8 cellular contexts compared by ENCODE assay signal in the genomic region with DNA sequence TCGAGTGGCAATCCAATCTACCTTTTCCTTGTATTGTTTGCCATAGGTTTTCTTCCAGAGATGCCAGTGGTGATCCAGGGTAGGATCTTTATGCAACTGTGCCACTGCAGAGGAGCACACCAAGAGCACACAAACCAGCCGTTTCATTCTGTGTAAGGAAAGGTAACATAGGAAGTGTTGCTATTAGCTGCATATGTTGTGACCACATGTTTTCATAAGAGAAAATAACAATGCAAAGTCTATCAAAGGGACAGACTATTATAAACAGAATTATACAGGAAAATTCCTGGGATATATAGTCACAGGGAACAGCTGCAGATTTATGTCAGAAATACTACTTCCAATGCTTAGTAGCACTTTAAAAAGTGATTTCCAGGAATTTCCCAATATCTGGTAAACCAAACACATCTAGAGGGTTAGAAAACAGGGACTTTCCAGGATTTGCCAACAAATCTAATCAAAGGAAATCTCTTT. TPM values are rescaled to one million over a fixed set of nuclear protein-coding genes. Genes with fewer than 3 reads are reported as not detected.
DNase-seq lines count a peak whose midpoint lies in the region; ATAC-seq and TF ChIP-seq lines count a peak whose summit lies in the region.

No MANE protein-coding gene starts in this region.

- no peak overlapping the region for H3K4me3 ChIP-seq in IMR-90 (ENCODE audit: insufficient read depth, low read depth, low read length)
- peak overlapping the region; percentile 35 to 59 (median 40) for H3K4me3 ChIP-seq in breast epithelium

- no peak overlapping the region for H2BK15ac ChIP-seq in IMR-90 (ENCODE audit: low read depth, low read length)

- no TSS peak for BruUV-seq in IMR-90 (replicated peaks; lab: Mats Ljungman, UMichigan)

- no CpG with 5 or more reads among the region's 2 CpGs for WGBS in IMR-90 (ENCODE audit: extremely low coverage in 2 of 2, insufficient read length in 1 of 2), 2 experiments

- H3K4me1 ChIP-seq in IMR-90 (ENCODE audit: control insufficient read depth, insufficient read depth, low read length) (peaks cover 11% of the 10 kb centered on the region), breast epithelium (no peaks in the 10 kb centered on the region)

- CTCF ChIA-PET in IMR-90 (lab: Yijun Ruan, JAX), result interaction anchor here (1.0 to 1.3 kb wide), 2 partner anchors 48 to 72 kb away, joined by 3 to 4 read pairs; no protein-coding TSS in a partner anchor

- H3K27me3 Mint-ChIP-seq in CD14-positive monocyte (ENCODE audit: low read depth in 3 of 3) (peaks cover 0 to 5% (median 0%) of the 10 kb centered on the region in 3 donors), naive B cell (no peaks in the 10 kb centered on the region)

- peaks cover 0 to 14% (median 1%) of the 10 kb centered on the region in 7 donors for H3K9me3 Mint-ChIP-seq in CD14-positive monocyte
- peaks cover 0 to 4% (median 0%) of the 10 kb centered on the region in 7 donors for H3K9me3 Mint-ChIP-seq in naive B cell

- H3K9me1 ChIP-seq in IMR-90 (ENCODE audit: insufficient read depth, low read length), result no peaks in the 10 kb centered on the region; the same call in 1 of the 2 replicates

- ATAC-seq in IMR-90 (ENCODE audit: low read depth) (peak; percentile 89), naive B cell (ENCODE audit: low read depth in 2 of 2) (no peak), GM18870 (IDR thresholded peaks at IDR 0.05; ENCODE audit: unreplicated experiment) (no peak), HG02938 (IDR thresholded peaks at IDR 0.05; ENCODE audit: unreplicated experiment) (no peak)

- peak overlapping the region; percentile 64 for H2BK5ac ChIP-seq in IMR-90 (ENCODE audit: low read depth, low read length, poor library complexity, severe bottlenecking)

- in situ Hi-C loops in IMR-90 (cut with MboI; ENCODE audit: low sequenced_read_pairs), result no loop called here

- TF ChIP-seq CTCF in CD14-positive monocyte (IDR thresholded peaks at IDR 0.05) (no peak), IMR-90 (conservative IDR thresholded peaks at IDR 0.05; ENCODE audit: low read depth, low read length) (no peak), breast epithelium (IDR thresholded peaks at IDR 0.05) (no peak)

- H3K4me2 ChIP-seq in IMR-90 (ENCODE audit: low read depth, low read length), result peak overlapping the region; percentile 27

- peak overlapping the region; percentile 95 to 99 (median 98) for H3K27ac Mint-ChIP-seq in CD14-positive monocyte
- H3K27ac Mint-ChIP-seq in naive B cell, result peak overlapping the region; percentile 97 to 99 (median 98)

- H3K56ac ChIP-seq in IMR-90 (ENCODE audit: extremely low read depth, insufficient read depth, low read length), result no peak overlapping the region

- H3K9ac ChIP-seq in IMR-90 (ENCODE audit: low read depth, low read length), result no peak overlapping the region

- H3K79me1 ChIP-seq in IMR-90 (ENCODE audit: low read depth in 1 of 2, low read length in 2 of 2), result no peaks in the 10 kb centered on the region

- H3K4me3 Mint-ChIP-seq in CD14-positive monocyte (peak overlapping the region; percentile 97 to 100), naive B cell (peak overlapping the region; percentile 93 to 98 (median 96))

- no peak overlapping the region for H4K91ac ChIP-seq in IMR-90 (ENCODE audit: insufficient read depth, low read depth, low read length)

- H3K36me3 ChIP-seq in IMR-90 (ENCODE audit: control insufficient read depth, insufficient read depth, low read length) (no peaks in the 10 kb centered on the region), breast epithelium (no peaks in the 10 kb centered on the region)

- peak overlapping the region; percentile 4; the same call in 1 of the 2 replicates for H4K5ac ChIP-seq in IMR-90 (ENCODE audit: low read depth, low read length)

- DNase-seq in CD14-positive monocyte (ENCODE audit: low spot score) (no peak), IMR-90 (peak; percentile 97), breast epithelium (ENCODE audit: low spot score in 2 of 2) (no peak), naive B cell (no peak), substantia nigra (lab: John Stamatoyannopoulos, UW) (no peak), iPS-NIHi11 (ENCODE audit: low spot score) (no peak)

- H4K20me1 ChIP-seq in IMR-90 (ENCODE audit: insufficient read depth, low read length), result no peaks in the 10 kb centered on the region; the same call in 1 of the 2 replicates

- H3K18ac ChIP-seq in IMR-90 (ENCODE audit: low read depth, low read length), result peak overlapping the region; percentile 49

- POLR2A ChIA-PET in IMR-90 (lab: Charles Lee; ENCODE audit: unreplicated experiment), result no interaction called here

- peaks cover 39 to 48% of the 10 kb centered on the region in 2 donors for H3K36me3 Mint-ChIP-seq in CD14-positive monocyte
- peaks cover 13 to 17% of the 10 kb centered on the region in 2 donors for H3K36me3 Mint-ChIP-seq in naive B cell

- H3K14ac ChIP-seq in IMR-90 (replicated peaks; ENCODE audit: low read depth, low read length), result no peak overlapping the region; the same call in 1 of the 2 replicates

- H4K8ac ChIP-seq in IMR-90 (ENCODE audit: low read depth in 2 of 2, low read length in 2 of 2), result peak overlapping the region in 1 of 2 experiments; percentile 49; a peak in 1 of 4 replicates

- dilution Hi-C loops in IMR-90 (cut with HindIII; ENCODE audit: low sequenced_read_pairs, unreplicated experiment), result no loop called here

- H3K4me1 Mint-ChIP-seq in CD14-positive monocyte (peaks cover 45% of the 10 kb centered on the region), naive B cell (peaks cover 48 to 58% (median 56%) of the 10 kb centered on the region in 3 donors)

- peak overlapping the region; percentile 45; the same call in 1 of the 2 replicates for H2BK120ac ChIP-seq in IMR-90 (ENCODE audit: low read depth, low read length)

- peak overlapping the region; percentile 17; the same call in 1 of the 2 replicates for H3K4ac ChIP-seq in IMR-90 (ENCODE audit: low read depth, low read length)

- H2AK9ac ChIP-seq in IMR-90 (replicated peaks; ENCODE audit: low read depth, low read length, poor library complexity), result no peak overlapping the region

- peak overlapping the region; percentile 9; the same call in 1 of the 2 replicates for H3K27ac ChIP-seq in IMR-90 (ENCODE audit: insufficient read depth, low read length)
- H3K27ac ChIP-seq in breast epithelium, result peak overlapping the region; percentile 20 to 72
- no peak overlapping the region for H3K27ac ChIP-seq in substantia nigra (ENCODE audit: low read depth, low read length, poor library complexity, severe bottlenecking)

- H2BK20ac ChIP-seq in IMR-90 (ENCODE audit: low read depth, low read length), result peak overlapping the region; percentile 45; the same call in 1 of the 2 replicates

- H3K27me3 ChIP-seq in IMR-90 (ENCODE audit: control insufficient read depth, insufficient read depth, low read length), result no peaks in the 10 kb centered on the region
- H3K27me3 ChIP-seq in breast epithelium, result no peaks in the 10 kb centered on the region

- intact Hi-C loops in CD14-positive monocyte (cut with micrococcal nuclease) (loop anchor here in 1 of 2 donors (5.0 to 10.0 kb wide), 5 partner anchors 33 to 393 kb away; partner anchors contain the start of genes CERS2, SETDB1 and TNFAIP8L2), IMR-90 (cut with micrococcal nuclease) (no loop called here), breast epithelium (cut with DNase I; ENCODE audit: low total_unique reads) (no loop called here)

- H3K23ac ChIP-seq in IMR-90 (ENCODE audit: low read depth, low read length), result no peak overlapping the region

- H2AFZ ChIP-seq in IMR-90 (replicated peaks; ENCODE audit: low read length, poor library complexity), result no peak overlapping the region

- H3K9me3 ChIP-seq in IMR-90 (ENCODE audit: control insufficient read depth, insufficient read depth, low read length), result peaks cover 3% of the 10 kb centered on the region
- no peaks in the 10 kb centered on the region for H3K9me3 ChIP-seq in breast epithelium

- H2AK5ac ChIP-seq in IMR-90 (ENCODE audit: low read depth, low read length), result no peak overlapping the region

- no peak for TF ChIP-seq RAD21 in IMR-90 (IDR thresholded peaks at IDR 0.05; ENCODE audit: low read length)

- TF ChIP-seq POLR2A in IMR-90 (IDR thresholded peaks at IDR 0.05; ENCODE audit: low read depth, low read length) (no peak), breast epithelium (IDR thresholded peaks at IDR 0.05) (no peak)

TF ChIP-seq in IMR-90, 13 proteins besides CTCF, POLR2A, EP300 and RAD21 (continues in another document):
- 0 out of 2 replicates have a peak, but pooled peaks have one; percentile 43 for TF ChIP-seq BHLHE40 (IDR thresholded peaks at IDR 0.05; ENCODE audit: low read depth, low read length)
- no peak for TF ChIP-seq RCOR1 (IDR thresholded peaks at IDR 0.05; ENCODE audit: insufficient replicate concordance, low read length)
- no peak for TF ChIP-seq MAZ (IDR thresholded peaks at IDR 0.05; ENCODE audit: borderline replicate concordance, low read depth, low read length)
- TF ChIP-seq MXI1 (IDR thresholded peaks at IDR 0.05; ENCODE audit: borderline replicate concordance, low read depth, low read length), result no peak
- TF ChIP-seq NFE2L2 (IDR thresholded peaks at IDR 0.05; ENCODE audit: low read depth, low read length), result no peak
- no peak for TF ChIP-seq MAFK (IDR thresholded peaks at IDR 0.05; ENCODE audit: low read depth, low read length)

RNA-seq across cellular contexts. Expression of gene CTSS, which starts 0.9 kb away (rescaled TPM):
- polyA plus RNA-seq in CD14-positive monocyte, result 1,000 to 10,000 TPM; 5,201 to 6,327 TPM
- 0.18 and 0.56 TPM in 2 replicates for total RNA-seq in IMR-90 (2012; rRNA removed)
- 0.47 and 0.48 TPM in 2 replicates for polyA plus RNA-seq in IMR-90 (2012; rRNA removed)
- polyA plus RNA-seq in IMR-90 (2012; cell fraction: cytosol; rRNA removed), result 0.11 and 0.39 TPM in 2 replicates
- polyA plus RNA-seq in IMR-90 (2012; cell fraction: nucleus; rRNA removed; ENCODE audit: low replicate concordance), result 0.97 TPM in 1 of 2 replicates, not detected in the other
- total RNA-seq in breast epithelium, result 100 to 1,000 TPM in 2 of 3 donors, 10 to 100 TPM in 1; 36.1 to 218 (median 153) TPM
- 100 to 1,000 TPM; 483 to 722 (median 616) TPM for polyA plus RNA-seq in naive B cell (ENCODE audit: low read depth in 6 of 6)

RNA-seq across cellular contexts. Expression of gene CTSK, which starts 43.4 kb away (rescaled TPM):
- polyA plus RNA-seq in CD14-positive monocyte, result 1 to 10 TPM; 2.1 to 2.4 TPM
- 4.7 and 7.7 TPM in 2 replicates for total RNA-seq in IMR-90 (2012; rRNA removed)
- polyA plus RNA-seq in IMR-90 (2012; rRNA removed), result 13.2 and 15.1 TPM in 2 replicates
- polyA plus RNA-seq in IMR-90 (2012; cell fraction: cytosol; rRNA removed), result 6.9 and 13.0 TPM in 2 replicates
- polyA plus RNA-seq in IMR-90 (2012; cell fraction: nucleus; rRNA removed; ENCODE audit: low replicate concordance), result 8.0 and 48.9 TPM in 2 replicates
- 100 to 1,000 TPM; 111 to 590 (median 204) TPM for total RNA-seq in breast epithelium
- 1 to 10 TPM in 1 of 6 donors, under 1 TPM in 3, not detected in 2; 0.18 to 1.2 (median 0.51) TPM for polyA plus RNA-seq in naive B cell (ENCODE audit: low read depth in 6 of 6)

RNA-seq across cellular contexts. Expression of gene HORMAD1, which starts 44.0 kb away (rescaled TPM):
- polyA plus RNA-seq in CD14-positive monocyte (under 1 TPM in 1 of 2 donors, not detected in 1; 0.48 TPM), IMR-90 (2012; rRNA removed) (not detected in 2 replicates), naive B cell (ENCODE audit: low read depth in 6 of 6) (under 1 TPM in 1 of 6 donors, not detected in 5; 0.56 TPM)
- total RNA-seq in IMR-90 (2012; rRNA removed) (not detected in 2 replicates), breast epithelium (under 1 TPM in 2 of 3 donors, not detected in 1; 0.48 to 0.66 TPM)
- polyA plus RNA-seq in IMR-90 (2012; cell fraction: cytosol; rRNA removed), result not detected in 2 replicates
- not detected in 2 replicates for polyA plus RNA-seq in IMR-90 (2012; cell fraction: nucleus; rRNA removed; ENCODE audit: low replicate concordance)

Comparison
In these comparisons a context has a peak if more than half of its experiments do, and no peak if none do; other contexts are left out.
1. RNA of gene CTSS, which starts 0.9 kb away (polyA plus RNA-seq): 5,201 to 6,327 TPM in CD14-positive monocyte and 483 to 722 TPM in naive B cell; 0.11 to 0.97 TPM in IMR-90; every median in the first group is over 100 times any median in the second.